In genomic region chr19:38900220-38900629, GRCh38 we compare ENCODE assay signal across 8 cellular contexts. TPM values are rescaled to one million over a fixed set of nuclear protein-coding genes. Genes with fewer than 3 reads are reported as not detected.
A peak's percentile ranks its signal among the peaks of the same experiment; 100 is the strongest.
DNase-seq lines count a peak whose midpoint lies in the region; ATAC-seq and TF ChIP-seq lines count a peak whose summit lies in the region.

No MANE protein-coding gene starts in this region.

- peak; percentile 2 for ATAC-seq in GM18907 (IDR thresholded peaks at IDR 0.05; ENCODE audit: unreplicated experiment)
- no peak for ATAC-seq in HG03045 (IDR thresholded peaks at IDR 0.05; ENCODE audit: unreplicated experiment)
- ATAC-seq in GM21723 (IDR thresholded peaks at IDR 0.05; ENCODE audit: unreplicated experiment): no peak
- ATAC-seq in GM18498 (IDR thresholded peaks at IDR 0.05; ENCODE audit: unreplicated experiment): no peak

- TF ChIP-seq CTCF in fibroblast of pulmonary artery (IDR thresholded peaks at IDR 0.05; ENCODE audit: low read length, missing control alignments): no peak

- peaks cover 6% of the 10 kb centered on the region; the same call in 1 of the 2 replicates for H3K4me1 ChIP-seq in SJSA1 (replicated peaks)

- H3K9me3 ChIP-seq in SJSA1 (replicated peaks): no peaks in the 10 kb centered on the region

- H3K4me3 ChIP-seq in SJSA1 (peak overlapping the region; percentile 69), fibroblast of pulmonary artery (replicated peaks; ENCODE audit: low read depth, low read length) (peak overlapping the region; percentile 92), skeletal muscle cell (ENCODE audit: low read depth, low read length) (peak overlapping the region; percentile 92)

- peaks cover 6% of the 10 kb centered on the region for H3K36me3 ChIP-seq in SJSA1

- H3K27me3 ChIP-seq in SJSA1 (replicated peaks): no peaks in the 10 kb centered on the region

- peak overlapping the region; percentile 90 for H3K27ac ChIP-seq in SJSA1

- no peak for DNase-seq in SJSA1 (ENCODE audit: low read depth in 1 of 2, low spot score in 2 of 2)
- no peak for DNase-seq in fibroblast of pulmonary artery (ENCODE audit: low read depth)
- no peak for DNase-seq in skeletal muscle cell (ENCODE audit: low read depth)
- no peak for DNase-seq in NCI-H524 (lab: John Stamatoyannopoulos, UW)

RNA-seq across cellular contexts. Expression of gene NFKBIB, which starts 0.5 kb away (rescaled TPM):
- total RNA-seq in SJSA1 (2014; rRNA removed; shearing (Covaris generic)): 19.3 and 29.8 TPM in 2 replicates

RNA-seq across cellular contexts. Expression of gene SIRT2, which starts 0.8 kb away (rescaled TPM):
- total RNA-seq in SJSA1 (2014; rRNA removed; shearing (Covaris generic)): 48.8 and 75.6 TPM in 2 replicates

RNA-seq across cellular contexts. Expression of gene CCER2, which starts 11.8 kb away (rescaled TPM):
- not detected in 2 replicates for total RNA-seq in SJSA1 (2014; rRNA removed; shearing (Covaris generic))

RNA-seq across cellular contexts. Expression of gene RINL, which starts 22.1 kb away (rescaled TPM):
- 0.84 TPM in 1 of 2 replicates, not detected in the other for total RNA-seq in SJSA1 (2014; rRNA removed; shearing (Covaris generic))

RNA-seq across cellular contexts. Expression of gene SARS2, which starts 30.3 kb away (rescaled TPM):
- total RNA-seq in SJSA1 (2014; rRNA removed; shearing (Covaris generic)): 17.0 and 19.9 TPM in 2 replicates
